14 cellular contexts compared by ENCODE assay signal in genomic region chr17:76371656-76372628, GRCh38. TPM values are rescaled to one million over a fixed set of nuclear protein-coding genes. Genes with fewer than 3 reads are reported as not detected.
DNase-seq lines count a peak whose midpoint lies in the region; ATAC-seq, FAIRE-seq and TF ChIP-seq lines count a peak whose summit lies in the region.
"Had no signal": no experiment of that assay in that cellular context is flagged by ENCODE, and none has a peak within 500 bp of the region (broad histone marks: within the 10 kb centered on the region; RNA-seq: fewer than 3 reads in every experiment).

No MANE protein-coding gene starts in this region.

- H3K79me2 ChIP-seq in endothelial cell of umbilical vein (ENCODE audit: control insufficient read depth, insufficient read depth, low read length) (no peaks in the 10 kb centered on the region), GM23338 (replicated peaks; ENCODE audit: insufficient read depth) (no peaks in the 10 kb centered on the region), H9 (ENCODE audit: insufficient read depth, low read length) (no peaks in the 10 kb centered on the region)

- peak overlapping the region; percentile 45 for H3K4me2 ChIP-seq in endothelial cell of umbilical vein (ENCODE audit: insufficient read depth, low read length)
- H3K4me2 ChIP-seq in GM23338, result no peak overlapping the region
- no peak overlapping the region for H3K4me2 ChIP-seq in H9 (ENCODE audit: insufficient read depth, insufficient read length, low read length)

- DNase-seq in ELR (ENCODE audit: low read depth), result peak; percentile 100
- DNase-seq in RKO (ENCODE audit: low spot score), result peak; percentile 98
- peak; percentile 95 for DNase-seq in endothelial cell of umbilical vein (ENCODE audit: low read depth, low spot score)
- no peak for DNase-seq in osteocyte (ENCODE audit: extremely low spot score, unreplicated experiment)
- no peak for DNase-seq in NCI-H1436 (lab: John Stamatoyannopoulos, UW)
- DNase-seq in GM23338 (ENCODE audit: low spot score), result no peak
- no peak for DNase-seq in H9
- DNase-seq: activated T-cell treated with anti-CD3 and anti-CD28 coated beads, Interleukin-2, amount 50 U/mL, for 4 hours; DMS53; KG1; OCI-M1 had no signal

- H3K4me1 Mint-ChIP-seq in osteocyte (ENCODE audit: unreplicated experiment) (peaks cover 55% of the 10 kb centered on the region), GM23338 (peaks cover 10% of the 10 kb centered on the region), H9 (peaks cover 11 to 21% of the 10 kb centered on the region in 2 experiments)

- WGBS in H9 (ENCODE audit: extremely low coverage, insufficient read length, low lambda C conversion rate), result no CpG with 5 or more reads among the region's 16 CpGs

- dilution Hi-C loops in endothelial cell of umbilical vein (cut with MboI; ENCODE audit: extremely low pct_ligation_motif_present, low sequenced_read_pairs), result no loop called here

- no peak overlapping the region for H2BK5ac ChIP-seq in H9 (ENCODE audit: insufficient read length, low read length)

- TF ChIP-seq POLR2A in endothelial cell of umbilical vein (IDR thresholded peaks at IDR 0.05; ENCODE audit: low read depth, low read length), result no peak

- intact Hi-C loops in endothelial cell of umbilical vein (cut with micrococcal nuclease), result no loop called here

- FAIRE-seq in endothelial cell of umbilical vein (lab: Jason Lieb, UNC), result peak; percentile 97
- FAIRE-seq: GM18507 had no signal

- POLR2A ChIA-PET in endothelial cell of umbilical vein (lab: Charles Lee), result interaction anchor here (0.7 kb wide), 1 partner anchor 10 kb away, joined by 7 read pairs; no protein-coding TSS in a partner anchor

- no peaks in the 10 kb centered on the region for H4K20me1 ChIP-seq in endothelial cell of umbilical vein (replicated peaks; ENCODE audit: control insufficient read depth, extremely low read depth, insufficient read depth, low read length)
- H4K20me1 ChIP-seq in GM23338 (replicated peaks; ENCODE audit: insufficient read depth), result no peaks in the 10 kb centered on the region
- H4K20me1 ChIP-seq in H9 (ENCODE audit: control insufficient read depth, insufficient read depth, insufficient read length), result no peaks in the 10 kb centered on the region

- H3K27me3 Mint-ChIP-seq in osteocyte (ENCODE audit: unreplicated experiment) (no peaks in the 10 kb centered on the region), GM23338 (ENCODE audit: insufficient read depth, low read depth, poor library complexity) (peaks cover 10% of the 10 kb centered on the region), H9 (ENCODE audit: low read depth) (no peaks in the 10 kb centered on the region; the same call in none of the 2 replicates)

- H3K4me3 ChIP-seq in endothelial cell of umbilical vein (replicated peaks in 1 of 3; ENCODE audit: insufficient read depth in 1 of 3, low read depth in 1 of 3, low read length in 3 of 3) (no peak overlapping the region), GM23338 (no peak overlapping the region)
- H3K4me3 ChIP-seq: vagina had no signal

- H3K27ac Mint-ChIP-seq in osteocyte (ENCODE audit: unreplicated experiment), result peak overlapping the region; percentile 62
- no peak overlapping the region for H3K27ac Mint-ChIP-seq in GM23338
- no peak overlapping the region for H3K27ac Mint-ChIP-seq in H9

- no peak overlapping the region for H2AK5ac ChIP-seq in H9 (ENCODE audit: insufficient read length, low read length)

- CTCF ChIA-PET in endothelial cell of umbilical vein (lab: Charles Lee), result interaction anchor here (1.5 to 3.6 kb wide), 2 partner anchors 11 to 14 kb away, joined by 4 to 106 read pairs; partner anchors contain the start of gene SPHK1

- H3K9me1 ChIP-seq in endothelial cell of umbilical vein (replicated peaks; ENCODE audit: control insufficient read depth, extremely low read depth, insufficient read depth, low read length), result no peaks in the 10 kb centered on the region

- H3K4me1 ChIP-seq in endothelial cell of umbilical vein (ENCODE audit: control insufficient read depth, extremely low read depth, insufficient read depth, low read length) (peaks cover 34% of the 10 kb centered on the region), GM23338 (ENCODE audit: insufficient read depth) (no peaks in the 10 kb centered on the region), H9 (ENCODE audit: insufficient read depth, low read length) (no peaks in the 10 kb centered on the region)

- H3K18ac ChIP-seq in H9 (ENCODE audit: insufficient read length, low read depth, low read length), result no peak overlapping the region

- 0 out of 2 replicates have a peak, but pooled peaks cover 4% of the 10 kb centered on the region for H3F3A ChIP-seq in GM23338 (replicated peaks; ENCODE audit: low read depth)

- no peak overlapping the region for H2BK20ac ChIP-seq in H9 (ENCODE audit: low read depth, low read length, poor library complexity, severe bottlenecking)

- peak overlapping the region; percentile 97 for H3K27ac ChIP-seq in endothelial cell of umbilical vein (ENCODE audit: insufficient read depth, low read depth, low read length)
- no peak overlapping the region for H3K27ac ChIP-seq in GM23338 (ENCODE audit: low read depth)
- no peak overlapping the region for H3K27ac ChIP-seq in H9 (ENCODE audit: insufficient read length, low read depth, low read length)
- H3K27ac ChIP-seq: vagina had no signal

- H3K9ac ChIP-seq in endothelial cell of umbilical vein (replicated peaks; ENCODE audit: extremely low read depth, insufficient read depth, low read length) (peak overlapping the region; percentile 81), H9 (ENCODE audit: extremely low read depth, insufficient read length, low read length) (no peak overlapping the region)

- H4K8ac ChIP-seq in H9 (replicated peaks; ENCODE audit: insufficient read length, low read depth, low read length), result no peak overlapping the region

- H3K14ac ChIP-seq in H9 (ENCODE audit: insufficient read depth, low read length), result no peak overlapping the region

- H3K4ac ChIP-seq in H9 (ENCODE audit: low read depth, low read length), result no peak overlapping the region

- TSS peak; percentile 68 for BruUV-seq in endothelial cell of umbilical vein (replicated peaks; lab: Mats Ljungman, UMichigan)

- H2BK120ac ChIP-seq in H9 (ENCODE audit: low read depth, low read length, poor library complexity, severe bottlenecking), result no peak overlapping the region

- no peak overlapping the region for H2BK15ac ChIP-seq in H9 (ENCODE audit: low read depth, low read length)

- H3K9me2 ChIP-seq in GM23338 (ENCODE audit: insufficient read depth), result no peaks in the 10 kb centered on the region

- no peak overlapping the region for H3T11ph ChIP-seq in H9 (ENCODE audit: low read length)

- TF ChIP-seq CTCF in endothelial cell of umbilical vein (IDR thresholded peaks at IDR 0.05; ENCODE audit: extremely low read depth in 1 of 2, insufficient read depth in 1 of 2, low read depth in 1 of 2, low read length in 2 of 2) (no peak), osteocyte (IDR thresholded peaks at IDR 0.05) (no peak), GM23338 (conservative IDR thresholded peaks at IDR 0.05; ENCODE audit: low read depth in 2 of 2) (no peak), H9 (conservative IDR thresholded peaks at IDR 0.05) (no peak)

- H2AFZ ChIP-seq in endothelial cell of umbilical vein (ENCODE audit: low read depth, low read length) (no peak overlapping the region), GM23338 (no peak overlapping the region), H9 (ENCODE audit: low read length) (no peak overlapping the region)

- no peaks in the 10 kb centered on the region for H3K79me1 ChIP-seq in H9 (ENCODE audit: insufficient read depth, low read depth, low read length, poor library complexity, severe bottlenecking)

- H4K5ac ChIP-seq in H9 (ENCODE audit: insufficient read length, low read depth, low read length), result no peak overlapping the region

- H3K9me3 Mint-ChIP-seq in osteocyte (ENCODE audit: unreplicated experiment) (no peaks in the 10 kb centered on the region), GM23338 (no peaks in the 10 kb centered on the region), H9 (no peaks in the 10 kb centered on the region; a peak in 1 of 5 replicates)
- H3K9me3 Mint-ChIP-seq: activated T-cell treated with anti-CD3 and anti-CD28 coated beads, Interleukin-2, amount 50 U/mL, for 4 hours had no signal

- H3K36me3 ChIP-seq in endothelial cell of umbilical vein (ENCODE audit: control insufficient read depth in 2 of 2, extremely low read depth in 1 of 2, insufficient read depth in 2 of 2, low read length in 2 of 2) (no peaks in the 10 kb centered on the region), GM23338 (ENCODE audit: insufficient read depth) (no peaks in the 10 kb centered on the region)
- H3K36me3 ChIP-seq: vagina had no signal

- H3K23ac ChIP-seq in H9 (ENCODE audit: insufficient read length, low read depth, low read length), result no peak overlapping the region

- no peak overlapping the region for H4K91ac ChIP-seq in H9 (ENCODE audit: insufficient read length, low read depth, low read length)

- no peaks in the 10 kb centered on the region for H3K9me3 ChIP-seq in endothelial cell of umbilical vein (replicated peaks; ENCODE audit: control insufficient read depth, insufficient read depth, low read length)
- H3K9me3 ChIP-seq in H9 (ENCODE audit: control insufficient read depth, low read depth, low read length), result no peaks in the 10 kb centered on the region
- H3K9me3 ChIP-seq: vagina had no signal

- H3K4me3 Mint-ChIP-seq in osteocyte (ENCODE audit: unreplicated experiment) (no peak overlapping the region), GM23338 (no peak overlapping the region), H9 (no peak overlapping the region)
- H3K4me3 Mint-ChIP-seq: activated T-cell treated with anti-CD3 and anti-CD28 coated beads, Interleukin-2, amount 50 U/mL, for 4 hours had no signal

- H3K23me2 ChIP-seq in H9 (ENCODE audit: insufficient read length, low read depth, low read length, poor library complexity, severe bottlenecking), result no peaks in the 10 kb centered on the region

- H3K27me3 ChIP-seq in endothelial cell of umbilical vein (ENCODE audit: control insufficient read depth in 2 of 2, insufficient read depth in 2 of 2, low read length in 2 of 2) (no peaks in the 10 kb centered on the region), GM23338 (ENCODE audit: insufficient read depth) (no peaks in the 10 kb centered on the region), H9 (ENCODE audit: insufficient read depth, low read length) (no peaks in the 10 kb centered on the region)
- H3K27me3 ChIP-seq: vagina had no signal

- ATAC-seq in GM23338 (no peak), HG02759 (IDR thresholded peaks at IDR 0.05; ENCODE audit: unreplicated experiment) (no peak)
- ATAC-seq: activated T-cell treated with anti-CD3 and anti-CD28 coated beads, Interleukin-2, amount 50 U/mL, for 4 hours had no signal

- H3K56ac ChIP-seq in H9 (ENCODE audit: insufficient read length, low read depth, low read length), result no peak overlapping the region

- H2BK12ac ChIP-seq in H9 (ENCODE audit: insufficient read length, low read depth, low read length), result no peak overlapping the region

- H3K36me3 Mint-ChIP-seq in osteocyte (ENCODE audit: unreplicated experiment) (no peaks in the 10 kb centered on the region), GM23338 (ENCODE audit: low read depth) (no peaks in the 10 kb centered on the region), H9 (ENCODE audit: insufficient read depth in 1 of 3, low read depth in 3 of 3) (no peaks in the 10 kb centered on the region)

RNA-seq across cellular contexts. Expression of gene SPHK1, which starts 12.5 kb away (rescaled TPM):
- 70.7 and 85.6 TPM in 2 replicates for total RNA-seq in endothelial cell of umbilical vein
- 97.4 and 97.8 TPM in 2 replicates for polyA plus RNA-seq in endothelial cell of umbilical vein
- polyA plus RNA-seq in endothelial cell of umbilical vein (2011; cell fraction: cytosol; rRNA removed), result 57.6 and 80.7 TPM in 2 replicates
- 331 and 358 TPM in 2 replicates for polyA plus RNA-seq in endothelial cell of umbilical vein (2011; cell fraction: nucleus; rRNA removed)
- polyA plus RNA-seq in endothelial cell of umbilical vein (2012), result 84.4 and 89.7 TPM in 2 replicates
- polyA minus RNA-seq in endothelial cell of umbilical vein, result 27.2 and 37.8 TPM in 2 replicates
- polyA minus RNA-seq in endothelial cell of umbilical vein (2011; cell fraction: cytosol; rRNA and poly(A)+ RNA removed), result 11.3 TPM
- polyA minus RNA-seq in endothelial cell of umbilical vein (2011; cell fraction: nucleus; rRNA and poly(A)+ RNA removed), result 37.5 and 78.5 TPM in 2 replicates
- total RNA-seq in osteocyte, result 15.2 TPM in 2 replicates
- 3.2 and 7.4 TPM in 2 replicates for total RNA-seq in GM23338 (2014; rRNA removed; shearing (Covaris generic))
- 0.63 and 1.3 TPM in 2 replicates for polyA plus RNA-seq in GM23338 (2016; fragmentation: Nextera tagmentation; extraction: Ambion mirVana)
- total RNA-seq in H9 (2021), result 1.4 and 1.8 TPM in 2 replicates

RNA-seq across cellular contexts. Expression of gene PRPSAP1, which starts 18.2 kb away (rescaled TPM):
- total RNA-seq in endothelial cell of umbilical vein, result 79.1 and 90.2 TPM in 2 replicates
- 106 and 123 TPM in 2 replicates for polyA plus RNA-seq in endothelial cell of umbilical vein
- polyA plus RNA-seq in endothelial cell of umbilical vein (2011; cell fraction: cytosol; rRNA removed), result 117 and 119 TPM in 2 replicates
- polyA plus RNA-seq in endothelial cell of umbilical vein (2011; cell fraction: nucleus; rRNA removed), result 331 and 391 TPM in 2 replicates
- 70.0 and 80.9 TPM in 2 replicates for polyA plus RNA-seq in endothelial cell of umbilical vein (2012)
- polyA minus RNA-seq in endothelial cell of umbilical vein, result 111 and 140 TPM in 2 replicates
- 35.5 TPM for polyA minus RNA-seq in endothelial cell of umbilical vein (2011; cell fraction: cytosol; rRNA and poly(A)+ RNA removed)
- 121 and 170 TPM in 2 replicates for polyA minus RNA-seq in endothelial cell of umbilical vein (2011; cell fraction: nucleus; rRNA and poly(A)+ RNA removed)
- total RNA-seq in osteocyte, result 69.7 and 71.9 TPM in 2 replicates
- 47.9 and 58.8 TPM in 2 replicates for total RNA-seq in GM23338 (2014; rRNA removed; shearing (Covaris generic))
- 31.5 and 39.5 TPM in 2 replicates for polyA plus RNA-seq in GM23338 (2016; fragmentation: Nextera tagmentation; extraction: Ambion mirVana)
- total RNA-seq in H9 (2021), result 38.4 and 40.2 TPM in 2 replicates

Comparison
In these comparisons a context has a peak if more than half of its experiments do, and no peak if none do; other contexts are left out.
1. DNase-seq: peak in ELR (single experiment), RKO (single experiment) and endothelial cell of umbilical vein (single experiment); none in osteocyte (single experiment), NCI-H1436 (single experiment), GM23338 (single experiment) and H9 (single experiment).